In genomic region chr14:63027719-63028118, GRCh38 we compare ENCODE assay signal across 7 cellular contexts. TPM values are rescaled to one million over a fixed set of nuclear protein-coding genes. Genes with fewer than 3 reads are reported as not detected.
"Had no signal": no experiment of that assay in that cellular context is flagged by ENCODE, and none has a peak within 500 bp of the region (broad histone marks: within the 10 kb centered on the region; RNA-seq: fewer than 3 reads in every experiment).

No MANE protein-coding gene starts in this region.

- H2AFZ ChIP-seq: GM23338 had no signal

- H3K4me3 ChIP-seq: GM23338 had no signal

- DNase-seq: H9, HCEC 1CT, KBM-7 had no signal

- H3K4me2 ChIP-seq: GM23338 had no signal

- FAIRE-seq: H1, H54 had no signal

- ATAC-seq: GM23338 had no signal

RNA-seq across cellular contexts. Expression of gene KCNH5, which starts 17.5 kb away (rescaled TPM):
- total RNA-seq: HT-29 had no signal
